ENCODE assay signal across 13 cellular contexts in the genomic region with DNA sequence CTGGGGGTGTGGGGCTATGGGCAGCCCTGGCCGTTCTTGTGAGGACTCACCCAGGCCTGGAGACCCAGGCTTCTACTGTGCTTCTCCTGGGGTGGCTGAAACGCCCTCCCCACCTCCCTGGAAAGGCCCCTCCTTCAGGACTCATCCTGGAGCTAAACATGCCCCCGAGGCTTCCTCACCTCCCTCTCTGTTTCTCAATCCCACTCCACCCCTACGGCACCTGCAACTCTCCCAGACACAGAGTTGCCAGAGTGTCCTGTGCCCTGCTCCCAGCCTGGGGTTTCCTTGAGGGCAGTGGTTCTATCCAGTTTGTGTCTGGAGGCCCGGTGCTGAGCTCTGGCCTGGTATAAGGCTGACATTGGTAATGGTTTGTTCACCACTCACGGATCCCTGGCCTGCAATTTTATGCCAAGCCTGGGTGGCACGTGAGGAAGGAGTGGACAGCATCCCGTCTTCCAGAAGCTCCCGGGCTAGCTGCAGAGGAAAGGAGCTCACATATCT.
"Had no signal": no experiment of that assay in that cellular context is flagged by ENCODE, and none has a peak within 500 bp of the region (broad histone marks: within the 10 kb centered on the region; RNA-seq: fewer than 3 reads in every experiment).

No MANE protein-coding gene starts in this region.

- H3K4me3 ChIP-seq: dorsolateral prefrontal cortex, gastroesophageal sphincter, left lung, mucosa of descending colon had no signal

- H3K9me3 ChIP-seq: gastroesophageal sphincter, left lung, mucosa of descending colon had no signal

- H3K27ac ChIP-seq: gastroesophageal sphincter, left lung, parathyroid adenoma had no signal

- H3K4me1 Mint-ChIP-seq: naive thymus-derived CD4-positive, alpha-beta T cell; stimulated activated naive B cell treated with anti-CD40 and anti-IgM and Interleukin-4, amounts not matched to agents 10 μg/mL and 1 μg/mL and 100 μg/mL, for 72 hours had no signal

- H3K4me3 Mint-ChIP-seq: naive thymus-derived CD4-positive, alpha-beta T cell; stimulated activated naive B cell treated with anti-CD40 and anti-IgM and Interleukin-4, amounts not matched to agents 10 μg/mL and 1 μg/mL and 100 μg/mL, for 72 hours; T-helper 1 cell treated with Interleukin-12 subunit alpha and Interleukin-12 subunit beta and Interleukin-4 antibody, amounts not matched to agents 30 μg/mL and 1 μg/mL, for 36 hours had no signal

- ATAC-seq: gastroesophageal sphincter; left lung; mucosa of descending colon; naive thymus-derived CD4-positive, alpha-beta T cell; stimulated activated naive B cell treated with anti-CD40 and anti-IgM and Interleukin-4, amounts not matched to agents 10 μg/mL and 1 μg/mL and 100 μg/mL, for 72 hours had no signal

- H3K36me3 Mint-ChIP-seq: naive thymus-derived CD4-positive, alpha-beta T cell; stimulated activated naive B cell treated with anti-CD40 and anti-IgM and Interleukin-4, amounts not matched to agents 10 μg/mL and 1 μg/mL and 100 μg/mL, for 72 hours had no signal

- H3K36me3 ChIP-seq: gastroesophageal sphincter, left lung had no signal

- H3K4me1 ChIP-seq: gastroesophageal sphincter, left lung, parathyroid adenoma had no signal

- H3K9me3 Mint-ChIP-seq: activated T-helper 2 cell treated with anti-CD3 and anti-CD28 coated beads, Interferon-gamma antibody, Interleukin-2, Interleukin-4, amounts not matched to agents 10 μg/mL and 5 μg/mL and 100 μg/mL, durations not matched to agents 14 hours and 24 hours and 36 hours; stimulated activated naive B cell treated with anti-CD40 and anti-IgM and Interleukin-4, amounts not matched to agents 10 μg/mL and 1 μg/mL and 100 μg/mL, for 72 hours; T-helper 1 cell treated with Interleukin-12 subunit alpha and Interleukin-12 subunit beta and Interleukin-4 antibody, amounts not matched to agents 30 μg/mL and 1 μg/mL, for 36 hours had no signal

- DNase-seq: activated CD4-positive, alpha-beta T cell treated with anti-CD3 and anti-CD28 coated beads for 48 hours; activated naive CD4-positive, alpha-beta T cell treated with anti-CD3 and anti-CD28 coated beads, Interleukin-2, amount 50 U/mL, for 16 hours; left lung; mucosa of descending colon; naive thymus-derived CD4-positive, alpha-beta T cell; stimulated activated CD4-positive, alpha-beta T cell treated with anti-CD3 and anti-CD28 coated beads, Interleukin-2, amount 100 ng/mL, for 48 hours; stimulated activated naive B cell treated with anti-CD40 and anti-IgM and Interleukin-4, amounts not matched to agents 10 μg/mL and 1 μg/mL and 100 μg/mL, for 72 hours; trophoblast cell had no signal

- H3K27ac Mint-ChIP-seq: activated T-helper 2 cell treated with anti-CD3 and anti-CD28 coated beads, Interferon-gamma antibody, Interleukin-2, Interleukin-4, amounts not matched to agents 10 μg/mL and 5 μg/mL and 100 μg/mL, durations not matched to agents 14 hours and 24 hours and 36 hours; naive thymus-derived CD4-positive, alpha-beta T cell; stimulated activated naive B cell treated with anti-CD40 and anti-IgM and Interleukin-4, amounts not matched to agents 10 μg/mL and 1 μg/mL and 100 μg/mL, for 72 hours; T-helper 1 cell treated with Interleukin-12 subunit alpha and Interleukin-12 subunit beta and Interleukin-4 antibody, amounts not matched to agents 30 μg/mL and 1 μg/mL, for 36 hours had no signal

- H3K27me3 ChIP-seq: dorsolateral prefrontal cortex, left lung had no signal

- H3K9ac ChIP-seq: parathyroid adenoma had no signal
